Comparison of ENCODE assay signal across 10 cellular contexts in genomic region chr16:55630774-55631173, GRCh38. TPM values are rescaled to one million over a fixed set of nuclear protein-coding genes. Genes with fewer than 3 reads are reported as not detected.
"Had no signal": no experiment of that assay in that cellular context is flagged by ENCODE, and none has a peak within 500 bp of the region (broad histone marks: within the 10 kb centered on the region; RNA-seq: fewer than 3 reads in every experiment).

No MANE protein-coding gene starts in this region.

- H3K9ac ChIP-seq: KMS-11 had no signal

- H3K27ac ChIP-seq: HL-60, KMS-11 had no signal

- ATAC-seq: K562 had no signal

- DNase-seq: IMR-90, KBM-7, KG1 had no signal

- H3K4me3 Mint-ChIP-seq: IgD-negative memory B cell had no signal

- H3K27ac Mint-ChIP-seq: IgD-negative memory B cell had no signal

- H3K4me2 ChIP-seq: KMS-11 had no signal

- FAIRE-seq: HTR-8/SVneo, K562 had no signal

- H3K36me3 Mint-ChIP-seq: IgD-negative memory B cell had no signal

- H3K4me3 ChIP-seq: K562 had no signal

- H3K4me1 Mint-ChIP-seq: IgD-negative memory B cell had no signal

RNA-seq across cellular contexts. Expression of gene SLC6A2, which starts 25.0 kb away (rescaled TPM):
- total RNA-seq: HT-29, HT1080, IMR-90, K562 had no signal
- polyA plus RNA-seq: IgD-negative memory B cell, IMR-90, K562 had no signal
